14 cellular contexts compared by ENCODE assay signal in the genomic region with DNA sequence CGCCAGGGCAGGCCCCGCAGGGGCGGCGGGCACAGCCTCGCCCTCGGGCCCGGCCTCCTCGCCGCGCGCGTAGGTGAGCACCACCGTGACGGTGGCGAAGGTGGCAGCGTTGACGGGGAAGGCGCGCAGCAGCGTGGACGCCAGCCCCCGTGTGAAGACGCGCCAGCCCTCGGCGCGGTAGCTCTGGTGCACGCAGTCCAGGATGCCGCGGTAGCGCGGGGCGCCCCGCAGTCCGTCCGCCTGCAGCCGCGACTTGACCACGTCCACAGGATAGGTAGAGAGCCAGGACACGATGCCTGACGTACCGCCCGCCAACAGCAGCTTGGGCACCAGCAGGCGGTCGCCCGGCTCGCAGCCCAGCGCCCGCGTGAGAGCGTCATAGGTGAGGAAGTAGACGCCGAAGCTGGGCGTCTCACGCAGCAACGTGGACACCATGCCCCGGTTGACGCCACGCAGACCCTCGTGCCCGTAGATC. TPM values are rescaled to one million over a fixed set of nuclear protein-coding genes. Genes with fewer than 3 reads are reported as not detected.
DNase-seq lines count a peak whose midpoint lies in the region; ATAC-seq lines count a peak whose summit lies in the region.
"Had no signal": no experiment of that assay in that cellular context is flagged by ENCODE, and none has a peak within 500 bp of the region (broad histone marks: within the 10 kb centered on the region; RNA-seq: fewer than 3 reads in every experiment).

No MANE protein-coding gene starts in this region.

- peak overlapping the region in 10 of 11 experiments; percentile 73 to 97 (median 86); a peak in 18 of 22 replicates for H3K4me2 ChIP-seq in BLaER1 treated with 17β-estradiol and CSF1 and Interleukin-3, amounts not matched to agents 10 nM and 100 nM
- no peak overlapping the region for H3K4me2 ChIP-seq in Karpas-422 (ENCODE audit: low read depth, low read length, poor library complexity, severe bottlenecking)

- H3K9me3 ChIP-seq in BLaER1 treated with 17β-estradiol and CSF1 and Interleukin-3, amounts not matched to agents 10 nM and 100 nM (replicated peaks in 1 of 11), result no peaks in the 10 kb centered on the region
- no peaks in the 10 kb centered on the region for H3K9me3 ChIP-seq in Karpas-422 (ENCODE audit: low read length)
- H3K9me3 ChIP-seq: Caco-2 had no signal

- no peak for ATAC-seq in sciatic nerve
- ATAC-seq in GM21529 (IDR thresholded peaks at IDR 0.05; ENCODE audit: unreplicated experiment), result no peak
- ATAC-seq: HCT116, PC-3 had no signal

- peak; percentile 6 for DNase-seq in activated T-cell treated with anti-CD3 and anti-CD28 coated beads, Interleukin-2, amount 50 U/mL, for 1 hour
- DNase-seq in activated T-cell treated with anti-CD3 and anti-CD28 coated beads for 4 hours, result no peak
- DNase-seq in islet precursor cell, result peak; percentile 50
- peak; percentile 53 for DNase-seq in sciatic nerve (ENCODE audit: low spot score)
- DNase-seq in Karpas-422, result no peak
- no peak for DNase-seq in NCI-H2171 treated with DMSO at 0.1 percent for 48 hours (lab: John Stamatoyannopoulos, UW)
- DNase-seq: Caco-2, NCI-H1694, NCI-H2107, NCI-H446, PC-3 had no signal

- intact Hi-C loops in sciatic nerve (cut with DNase I), result no loop called here

- peaks cover 83 to 99% (median 98%) of the 10 kb centered on the region in 10 experiments for H3K4me1 ChIP-seq in BLaER1 treated with 17β-estradiol and CSF1 and Interleukin-3, amounts not matched to agents 10 nM and 100 nM
- H3K4me1 ChIP-seq in Karpas-422 (ENCODE audit: low read length), result peaks cover 97% of the 10 kb centered on the region
- H3K4me1 ChIP-seq: Caco-2 had no signal

- H3K36me3 ChIP-seq in BLaER1 treated with 17β-estradiol and CSF1 and Interleukin-3, amounts not matched to agents 10 nM and 100 nM, result peaks cover 24 to 60% (median 35%) of the 10 kb centered on the region in 11 experiments
- H3K36me3 ChIP-seq in Karpas-422 (ENCODE audit: insufficient read depth, low read length), result no peaks in the 10 kb centered on the region

- H3K27me3 ChIP-seq in BLaER1 treated with 17β-estradiol and CSF1 and Interleukin-3, amounts not matched to agents 10 nM and 100 nM, result no peaks in the 10 kb centered on the region
- no peaks in the 10 kb centered on the region for H3K27me3 ChIP-seq in Karpas-422 (ENCODE audit: low read length)

- H3K4me3 ChIP-seq in BLaER1 treated with 17β-estradiol and CSF1 and Interleukin-3, amounts not matched to agents 10 nM and 100 nM, result no peak overlapping the region
- H3K4me3 ChIP-seq in Karpas-422 (ENCODE audit: low read length), result no peak overlapping the region

- peak overlapping the region in 8 of 11 experiments; percentile 72 to 92 (median 86); a peak in 16 of 22 replicates for H3K27ac ChIP-seq in BLaER1 treated with 17β-estradiol and CSF1 and Interleukin-3, amounts not matched to agents 10 nM and 100 nM
- no peak overlapping the region for H3K27ac ChIP-seq in Karpas-422 (ENCODE audit: low read length)

- no peaks in the 10 kb centered on the region for H3K9me2 ChIP-seq in Karpas-422 (replicated peaks; ENCODE audit: insufficient read depth, low read length)

- H2AFZ ChIP-seq in Karpas-422 (ENCODE audit: low read length), result no peak overlapping the region

- H3K9ac ChIP-seq in BLaER1 treated with 17β-estradiol and CSF1 and Interleukin-3, amounts not matched to agents 10 nM and 100 nM, result peak overlapping the region in 7 of 11 experiments; percentile 49 to 83 (median 76); a peak in 14 of 22 replicates
- no peak overlapping the region for H3K9ac ChIP-seq in Karpas-422 (ENCODE audit: low read length)

- 0 out of 2 replicates have a peak, but pooled peaks cover 9% of the 10 kb centered on the region for H3K79me2 ChIP-seq in Karpas-422 (ENCODE audit: low read length)

- peaks cover 26 to 85% (median 63%) of the 10 kb centered on the region in 11 experiments; a peak in 21 of 22 replicates for H4K20me1 ChIP-seq in BLaER1 treated with 17β-estradiol and CSF1 and Interleukin-3, amounts not matched to agents 10 nM and 100 nM
- peaks cover 15% of the 10 kb centered on the region; the same call in 1 of the 2 replicates for H4K20me1 ChIP-seq in Karpas-422 (ENCODE audit: insufficient read depth, low read depth, low read length)

RNA-seq across cellular contexts. Expression of gene SLC25A29, which starts 13.9 kb away (rescaled TPM):
- total RNA-seq in sciatic nerve, result 86.8 TPM
- total RNA-seq in Karpas-422 (2014; rRNA removed; shearing (Covaris generic); ENCODE audit: low replicate concordance), result 29.4 and 83.8 TPM in 2 replicates

RNA-seq across cellular contexts. Expression of gene SLC25A47, which starts 30.8 kb away (rescaled TPM):
- not detected for total RNA-seq in sciatic nerve
- not detected in 2 replicates for total RNA-seq in Karpas-422 (2014; rRNA removed; shearing (Covaris generic); ENCODE audit: low replicate concordance)
- total RNA-seq: Caco-2 had no signal

RNA-seq across cellular contexts. Expression of gene YY1, which starts 53.4 kb away (rescaled TPM):
- 59.9 TPM for total RNA-seq in sciatic nerve
- total RNA-seq in Karpas-422 (2014; rRNA removed; shearing (Covaris generic); ENCODE audit: low replicate concordance), result 95.9 and 115 TPM in 2 replicates

Comparison
In these comparisons a context has a peak if more than half of its experiments do, and no peak if none do; other contexts are left out.
1. DNase-seq: peak in activated T-cell treated with anti-CD3 and anti-CD28 coated beads, Interleukin-2, amount 50 U/mL, for 1 hour (single experiment), islet precursor cell (single experiment) and sciatic nerve (single experiment); none in activated T-cell treated with anti-CD3 and anti-CD28 coated beads for 4 hours (single experiment), Karpas-422 (single experiment) and NCI-H2171 treated with DMSO at 0.1 percent for 48 hours (single experiment).